Comparison of ENCODE assay signal across 8 cellular contexts in the genomic region with DNA sequence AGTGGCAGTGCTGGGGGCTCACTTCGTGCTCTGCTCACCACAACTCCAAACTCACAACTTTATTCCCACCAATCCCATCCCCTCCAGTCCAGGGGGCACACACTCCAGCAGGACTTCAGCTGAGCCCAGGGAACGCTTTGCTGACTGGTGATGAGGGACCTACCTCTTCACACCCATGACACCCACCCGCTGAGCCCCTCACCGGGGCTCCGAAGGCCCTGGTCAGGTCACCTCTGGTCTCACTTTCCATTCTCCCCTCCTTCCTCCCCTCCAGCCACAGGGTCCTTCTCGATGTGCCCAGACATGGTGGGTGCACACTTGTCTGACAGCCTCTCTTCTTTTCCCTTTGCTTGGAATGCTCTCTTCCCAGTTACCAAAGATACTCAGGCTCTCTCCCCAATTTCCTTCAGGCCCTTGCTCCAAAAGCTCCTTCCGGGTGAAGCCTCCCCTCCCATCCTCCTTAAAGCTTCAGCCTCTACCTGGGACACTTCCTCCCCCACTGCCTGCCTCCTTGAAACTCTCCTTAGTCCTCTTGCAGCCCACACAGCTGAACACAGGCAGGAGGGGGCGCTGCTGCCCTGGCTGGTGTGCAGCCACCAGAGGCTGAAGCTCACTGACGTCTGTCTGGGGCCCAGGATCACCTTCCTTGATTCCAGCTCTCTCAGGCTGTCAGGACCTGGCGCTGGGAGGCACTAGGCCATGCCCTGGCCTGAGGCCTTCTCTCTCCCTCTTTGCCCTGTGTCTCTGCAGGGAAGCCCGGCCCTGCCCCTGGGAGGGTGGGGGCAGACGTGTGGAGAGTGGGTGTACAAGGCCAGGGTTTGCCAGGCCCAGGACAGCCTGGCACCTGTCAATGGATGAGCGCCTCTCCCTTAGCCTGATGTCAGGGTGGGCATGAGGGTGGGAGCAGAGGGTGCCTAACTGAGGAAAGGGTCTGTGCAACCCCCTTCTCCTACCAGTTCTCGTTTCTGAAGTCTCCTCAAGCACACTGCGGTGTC. TPM values are rescaled to one million over a fixed set of nuclear protein-coding genes. Genes with fewer than 3 reads are reported as not detected.
DNase-seq lines count a peak whose midpoint lies in the region; ATAC-seq lines count a peak whose summit lies in the region.

No MANE protein-coding gene starts in this region.

- ATAC-seq in HG02642 (IDR thresholded peaks at IDR 0.05; ENCODE audit: poor library complexity, unreplicated experiment) (peak; percentile 64), Right ventricle myocardium superior (ENCODE audit: poor library complexity) (peak; percentile 87), HG02678 (IDR thresholded peaks at IDR 0.05; ENCODE audit: unreplicated experiment) (no peak), HG02884 (IDR thresholded peaks at IDR 0.05; ENCODE audit: unreplicated experiment) (no peak)

- intact Hi-C loops in Right ventricle myocardium superior (cut with DNase I): no loop called here

- peak; percentile 74 for DNase-seq in DMS53 (lab: John Stamatoyannopoulos, UW)
- peak; percentile 65 for DNase-seq in NCI-H748 treated with DMSO at 0.1 percent for 48 hours (lab: John Stamatoyannopoulos, UW)
- DNase-seq in activated T-helper 9 cell treated with anti-CD3 and anti-CD28 coated beads, Interleukin-2, amount 50 U/mL, for 16 hours (ENCODE audit: low read depth): peak; percentile 19
- DNase-seq in Right ventricle myocardium superior: peak; percentile 89
- DNase-seq in retina: peak; percentile 33

RNA-seq across cellular contexts. Expression of a gene that starts 1.6 kb away (rescaled TPM):
- total RNA-seq in Right ventricle myocardium superior: 4.3 TPM

Comparison
In these comparisons a context has a peak if more than half of its experiments do, and no peak if none do; other contexts are left out.
1. DNase-seq: peak in every context shown above with its lines; median percentile 89 in Right ventricle myocardium superior; 74 in DMS53; 65 in NCI-H748 treated with DMSO at 0.1 percent for 48 hours; 33 in retina; 19 in activated T-helper 9 cell treated with anti-CD3 and anti-CD28 coated beads, Interleukin-2, amount 50 U/mL, for 16 hours.
2. ATAC-seq: peak in HG02642 (single experiment) and Right ventricle myocardium superior (single experiment); none in HG02678 (single experiment) and HG02884 (single experiment).